In the genomic region with DNA sequence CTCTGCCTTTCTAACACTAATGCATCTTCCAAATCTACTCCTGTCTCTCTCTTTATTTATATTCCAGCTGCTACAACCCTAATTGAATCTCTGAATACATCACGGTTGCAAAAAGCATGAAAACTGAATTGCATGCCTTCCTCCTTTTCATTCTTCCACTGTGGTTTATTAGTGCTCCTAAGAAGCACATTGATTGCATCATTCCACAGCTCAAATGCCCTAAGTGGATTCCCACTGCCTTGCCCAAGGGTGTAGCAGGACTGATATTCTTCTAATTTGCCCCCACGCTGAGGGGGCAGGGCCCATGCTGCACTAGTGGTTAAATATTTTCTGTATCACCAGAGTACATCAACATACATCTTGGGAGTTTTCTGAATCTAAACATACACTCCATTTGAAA, we compare ENCODE assay signal across 17 cellular contexts.
DNase-seq lines count a peak whose midpoint lies in the region; ATAC-seq and TF ChIP-seq lines count a peak whose summit lies in the region.
"Had no signal": no experiment of that assay in that cellular context is flagged by ENCODE, and none has a peak within 500 bp of the region (broad histone marks: within the 10 kb centered on the region; RNA-seq: fewer than 3 reads in every experiment).

No MANE protein-coding gene starts in this region.

- H3K4me3 Mint-ChIP-seq in mesothelial cell of epicardium: no peak overlapping the region
- no peak overlapping the region for H3K4me3 Mint-ChIP-seq in activated naive CD8-positive, alpha-beta T cell treated with anti-CD3 and anti-CD28 coated beads, Interleukin-2, amount 50 U/mL, for 24 hours
- H3K4me3 Mint-ChIP-seq: CD14-positive monocyte had no signal

- H3K27me3 ChIP-seq in adipocyte (replicated peaks; ENCODE audit: control insufficient read depth, insufficient read depth, low read length): no peaks in the 10 kb centered on the region

- H3K4me1 Mint-ChIP-seq in mesothelial cell of epicardium: peaks cover 11% of the 10 kb centered on the region
- H3K4me1 Mint-ChIP-seq in activated naive CD8-positive, alpha-beta T cell treated with anti-CD3 and anti-CD28 coated beads, Interleukin-2, amount 50 U/mL, for 24 hours: no peaks in the 10 kb centered on the region
- H3K4me1 Mint-ChIP-seq: CD14-positive monocyte had no signal

- peak overlapping the region; percentile 27 for H3K27ac Mint-ChIP-seq in mesothelial cell of epicardium
- no peak overlapping the region for H3K27ac Mint-ChIP-seq in activated naive CD8-positive, alpha-beta T cell treated with anti-CD3 and anti-CD28 coated beads, Interleukin-2, amount 50 U/mL, for 24 hours
- H3K27ac Mint-ChIP-seq: CD14-positive monocyte had no signal

- H3K9me3 ChIP-seq in adipocyte (ENCODE audit: control insufficient read depth, low read length): peaks cover 4% of the 10 kb centered on the region
- H3K9me3 ChIP-seq: HAP-1, SK-N-SH had no signal

- H3K4me1 ChIP-seq in adipocyte (ENCODE audit: control insufficient read depth, insufficient read depth, low read length): no peaks in the 10 kb centered on the region
- H3K4me1 ChIP-seq: HAP-1 had no signal

- DNase-seq in EH (ENCODE audit: low read depth): peak; percentile 3
- DNase-seq in MV-4-11 (lab: John Stamatoyannopoulos, UW): peak; percentile 36
- DNase-seq in adipocyte (ENCODE audit: low read depth): peak; percentile 62
- no peak for DNase-seq in mesothelial cell of epicardium (ENCODE audit: low spot score in 2 of 2, unreplicated experiment in 2 of 2)
- DNase-seq in AG08396 (ENCODE audit: low spot score): no peak
- no peak for DNase-seq in activated naive CD8-positive, alpha-beta T cell treated with anti-CD3 and anti-CD28 coated beads, Interleukin-2, amount 50 U/mL, for 24 hours
- no peak for DNase-seq in activated CD8-positive, alpha-beta memory T cell treated with anti-CD3 and anti-CD28 coated beads for 24 hours
- DNase-seq: DMS79; NCI-H526 treated with DMSO at 0.1 percent for 48 hours; NK-92 treated with Interleukin-12 subunit alpha and Interleukin-12 subunit beta, amount 100 ng/mL, for 24 hours; OCI-M1; RPMI8226; SHP77 treated with DMSO at 0.1 percent for 48 hours; SK-N-SH had no signal

- H3K36me3 Mint-ChIP-seq in mesothelial cell of epicardium: no peaks in the 10 kb centered on the region
- H3K36me3 Mint-ChIP-seq in activated naive CD8-positive, alpha-beta T cell treated with anti-CD3 and anti-CD28 coated beads, Interleukin-2, amount 50 U/mL, for 24 hours (ENCODE audit: low read depth): no peaks in the 10 kb centered on the region
- H3K36me3 Mint-ChIP-seq: CD14-positive monocyte had no signal

- H3K9me3 Mint-ChIP-seq in mesothelial cell of epicardium: peaks cover 19% of the 10 kb centered on the region
- H3K9me3 Mint-ChIP-seq in activated naive CD8-positive, alpha-beta T cell treated with anti-CD3 and anti-CD28 coated beads, Interleukin-2, amount 50 U/mL, for 24 hours: peaks cover 10% of the 10 kb centered on the region

- no peaks in the 10 kb centered on the region for H3K27me3 Mint-ChIP-seq in mesothelial cell of epicardium (ENCODE audit: low read depth)
- peaks cover 2% of the 10 kb centered on the region for H3K27me3 Mint-ChIP-seq in activated naive CD8-positive, alpha-beta T cell treated with anti-CD3 and anti-CD28 coated beads, Interleukin-2, amount 50 U/mL, for 24 hours

- no peak overlapping the region for H3K4me3 ChIP-seq in adipocyte (ENCODE audit: low read length)
- H3K4me3 ChIP-seq: HAP-1 had no signal

- ATAC-seq in GM18858 (IDR thresholded peaks at IDR 0.05; ENCODE audit: unreplicated experiment): no peak
- ATAC-seq in activated naive CD8-positive, alpha-beta T cell treated with anti-CD3 and anti-CD28 coated beads, Interleukin-2, amount 50 U/mL, for 24 hours: no peak

- TF ChIP-seq CTCF in mesothelial cell of epicardium (IDR thresholded peaks at IDR 0.05; ENCODE audit: unreplicated experiment): no peak

- H3K36me3 ChIP-seq in adipocyte (ENCODE audit: control insufficient read depth, insufficient read depth, low read length, severe bottlenecking): no peaks in the 10 kb centered on the region
- H3K36me3 ChIP-seq: HAP-1 had no signal

- no peak overlapping the region for H3K9ac ChIP-seq in adipocyte (ENCODE audit: low read length)
- H3K9ac ChIP-seq: SK-N-SH had no signal

Comparison
In these comparisons a context has a peak if more than half of its experiments do, and no peak if none do; other contexts are left out.
1. DNase-seq: peak in EH (single experiment), MV-4-11 (single experiment) and adipocyte (single experiment); none in mesothelial cell of epicardium (0 of 2), AG08396 (single experiment), activated naive CD8-positive, alpha-beta T cell treated with anti-CD3 and anti-CD28 coated beads, Interleukin-2, amount 50 U/mL, for 24 hours (single experiment) and activated CD8-positive, alpha-beta memory T cell treated with anti-CD3 and anti-CD28 coated beads for 24 hours (single experiment).